ENCODE assay signal across 8 cellular contexts in genomic region chr16:89201467-89202377, GRCh38. TPM values are rescaled to one million over a fixed set of nuclear protein-coding genes. Genes with fewer than 3 reads are reported as not detected.
DNase-seq lines count a peak whose midpoint lies in the region; ATAC-seq and TF ChIP-seq lines count a peak whose summit lies in the region.

No MANE protein-coding gene starts in this region.

- DNase-seq in AG10803 (ENCODE audit: low read depth) (peak; percentile 42), HFF-Myc (ENCODE audit: extremely low read depth, low read depth) (peak; percentile 5), RWPE2 (ENCODE audit: low spot score) (peak; percentile 87), cardiac muscle cell (ENCODE audit: low read depth in 1 of 2, low spot score in 1 of 2) (peak; percentile 70 to 95), retinal pigment epithelial cell (ENCODE audit: low read depth) (no peak), foreskin melanocyte (no peak), NOMO-1 (lab: John Stamatoyannopoulos, UW; ENCODE audit: unreplicated experiment in 2 of 2) (no peak)
- peak; percentile 81 for DNase-seq in activated naive CD4-positive, alpha-beta T cell treated with anti-CD3 and anti-CD28 coated beads, Interleukin-2, amount 10 ng/mL, durations not matched to agents 7 days and 5 days

- H3K9me3 ChIP-seq in RWPE2 (ENCODE audit: severe bottlenecking) (no peaks in the 10 kb centered on the region), cardiac muscle cell (ENCODE audit: low read depth) (no peaks in the 10 kb centered on the region)

- no peak for TF ChIP-seq CTCF in AG10803 (conservative IDR thresholded peaks at IDR 0.05; ENCODE audit: low read length)
- no peak for TF ChIP-seq CTCF in HFF-Myc (IDR thresholded peaks at IDR 0.05; ENCODE audit: low read depth, low read length, missing control alignments)
- TF ChIP-seq CTCF in RWPE2 (IDR thresholded peaks at IDR 0.05; ENCODE audit: poor library complexity, severe bottlenecking): no peak
- no peak for TF ChIP-seq CTCF in cardiac muscle cell (IDR thresholded peaks at IDR 0.05; ENCODE audit: low read depth, low read length)
- TF ChIP-seq CTCF in retinal pigment epithelial cell (conservative IDR thresholded peaks at IDR 0.05; ENCODE audit: low read depth, low read length): no peak

- no peaks in the 10 kb centered on the region for H3K36me3 Mint-ChIP-seq in activated naive CD4-positive, alpha-beta T cell treated with anti-CD3 and anti-CD28 coated beads, Interleukin-2, amount 10 ng/mL, durations not matched to agents 7 days and 5 days

- H3K4me1 ChIP-seq in RWPE2 (ENCODE audit: insufficient read depth, poor library complexity, severe bottlenecking): no peaks in the 10 kb centered on the region
- H3K4me1 ChIP-seq in cardiac muscle cell (ENCODE audit: low read depth): peaks cover 8% of the 10 kb centered on the region

- no peak overlapping the region for H3K4me3 ChIP-seq in AG10803 (ENCODE audit: low read length)
- H3K4me3 ChIP-seq in HFF-Myc (replicated peaks; ENCODE audit: low read depth, low read length): no peak overlapping the region
- peak overlapping the region; percentile 47 for H3K4me3 ChIP-seq in RWPE2 (ENCODE audit: severe bottlenecking)
- peak overlapping the region; percentile 38 for H3K4me3 ChIP-seq in cardiac muscle cell
- H3K4me3 ChIP-seq in retinal pigment epithelial cell (ENCODE audit: low read length): peak overlapping the region; percentile 17

- H3K4me3 Mint-ChIP-seq in activated naive CD4-positive, alpha-beta T cell treated with anti-CD3 and anti-CD28 coated beads, Interleukin-2, amount 10 ng/mL, durations not matched to agents 7 days and 5 days: peak overlapping the region; percentile 31

- H3K27me3 ChIP-seq in RWPE2 (ENCODE audit: insufficient read depth, poor library complexity, severe bottlenecking) (peaks cover 39% of the 10 kb centered on the region), cardiac muscle cell (peaks cover 65% of the 10 kb centered on the region)

- H3K9me3 Mint-ChIP-seq in activated naive CD4-positive, alpha-beta T cell treated with anti-CD3 and anti-CD28 coated beads, Interleukin-2, amount 10 ng/mL, durations not matched to agents 7 days and 5 days: no peaks in the 10 kb centered on the region

- peak; percentile 80 for ATAC-seq in RWPE2 (ENCODE audit: low read depth)

- no peak overlapping the region for H3K27ac ChIP-seq in RWPE2 (ENCODE audit: poor library complexity, severe bottlenecking)
- H3K27ac ChIP-seq in cardiac muscle cell: no peak overlapping the region

- CTCF ChIA-PET in activated naive CD4-positive, alpha-beta T cell treated with anti-CD3 and anti-CD28 coated beads, Interleukin-2, amount 10 ng/mL, durations not matched to agents 7 days and 5 days (lab: Charles Lee): no interaction called here

- peaks cover 77% of the 10 kb centered on the region for H3K27me3 Mint-ChIP-seq in activated naive CD4-positive, alpha-beta T cell treated with anti-CD3 and anti-CD28 coated beads, Interleukin-2, amount 10 ng/mL, durations not matched to agents 7 days and 5 days

- H3K27ac Mint-ChIP-seq in activated naive CD4-positive, alpha-beta T cell treated with anti-CD3 and anti-CD28 coated beads, Interleukin-2, amount 10 ng/mL, durations not matched to agents 7 days and 5 days: no peak overlapping the region

- H3K4me1 Mint-ChIP-seq in activated naive CD4-positive, alpha-beta T cell treated with anti-CD3 and anti-CD28 coated beads, Interleukin-2, amount 10 ng/mL, durations not matched to agents 7 days and 5 days: peaks cover 16% of the 10 kb centered on the region

- H3K36me3 ChIP-seq in RWPE2 (ENCODE audit: low read depth) (no peaks in the 10 kb centered on the region), cardiac muscle cell (no peaks in the 10 kb centered on the region)

RNA-seq across cellular contexts. Expression of gene SLC22A31, which starts 1.4 kb away (rescaled TPM):
- 3.1 and 39.4 TPM in 2 replicates for total RNA-seq in cardiac muscle cell
- polyA plus RNA-seq in cardiac muscle cell: 10.9 and 36.3 TPM in 2 replicates

RNA-seq across cellular contexts. Expression of gene ZNF778, which starts 15.8 kb away (rescaled TPM):
- total RNA-seq in cardiac muscle cell: 25.8 and 31.8 TPM in 2 replicates
- polyA plus RNA-seq in cardiac muscle cell: 4.1 and 9.5 TPM in 2 replicates

RNA-seq across cellular contexts. Expression of gene CDH15, which starts 30.2 kb away (rescaled TPM):
- total RNA-seq in cardiac muscle cell: 0.92 and 1.5 TPM in 2 replicates
- polyA plus RNA-seq in cardiac muscle cell: 0.78 and 1.4 TPM in 2 replicates

Comparison
In these comparisons a context has a peak if more than half of its experiments do, and no peak if none do; other contexts are left out.
1. DNase-seq: peak in AG10803 (single experiment), HFF-Myc (single experiment), RWPE2 (single experiment), activated naive CD4-positive, alpha-beta T cell treated with anti-CD3 and anti-CD28 coated beads, Interleukin-2, amount 10 ng/mL, durations not matched to agents 7 days and 5 days (single experiment) and cardiac muscle cell (2 of 2); none in retinal pigment epithelial cell (single experiment), foreskin melanocyte (single experiment) and NOMO-1 (0 of 2).
2. H3K4me3 ChIP-seq: peak in RWPE2 (single experiment), cardiac muscle cell (single experiment) and retinal pigment epithelial cell (single experiment); none in AG10803 (single experiment) and HFF-Myc (single experiment).